18 cellular contexts compared by ENCODE assay signal in the genomic region with DNA sequence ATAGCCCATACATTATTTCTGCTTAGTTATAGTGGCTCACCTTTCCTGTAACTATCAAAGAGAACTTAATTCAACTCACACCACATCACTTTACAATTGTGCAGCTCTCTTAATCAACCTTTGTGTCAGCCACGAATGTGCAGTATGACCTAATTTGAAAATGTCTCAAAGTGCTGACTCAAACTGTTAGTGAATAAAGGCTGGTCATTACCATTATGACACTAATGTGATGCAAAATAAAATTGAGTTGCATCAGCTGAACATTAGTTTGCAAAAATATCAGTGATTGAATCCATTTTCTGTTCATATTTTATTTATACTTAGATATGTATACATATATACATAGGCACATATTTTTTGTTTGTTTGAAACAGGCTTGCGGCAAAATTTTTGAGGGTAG.
A peak's percentile ranks its signal among the peaks of the same experiment; 100 is the strongest.
DNase-seq lines count a peak whose midpoint lies in the region; ATAC-seq and TF ChIP-seq lines count a peak whose summit lies in the region.
"Had no signal": no experiment of that assay in that cellular context is flagged by ENCODE, and none has a peak within 500 bp of the region (broad histone marks: within the 10 kb centered on the region; RNA-seq: fewer than 3 reads in every experiment).

No MANE protein-coding gene starts in this region.

- no peak overlapping the region for H3K9ac ChIP-seq in OCI-LY3 (ENCODE audit: low read length)
- no peak overlapping the region for H3K9ac ChIP-seq in neuronal stem cell (ENCODE audit: low read depth, low read length, poor library complexity)

- TF ChIP-seq CTCF in OCI-LY3 (IDR thresholded peaks at IDR 0.05; ENCODE audit: low read depth, low read length) (no peak), nephron progenitor cell (IDR thresholded peaks at IDR 0.05) (no peak)

- no peak for ATAC-seq in GM21786 (IDR thresholded peaks at IDR 0.05; ENCODE audit: unreplicated experiment)
- ATAC-seq: left lobe of liver had no signal

- H4K8ac ChIP-seq in neuronal stem cell (ENCODE audit: low read depth, low read length): no peak overlapping the region

- H3K27ac ChIP-seq in OCI-LY3 (ENCODE audit: low read length) (no peak overlapping the region), epithelial cell of prostate (peak overlapping the region; percentile 59), neuronal stem cell (replicated peaks; ENCODE audit: low read length) (no peak overlapping the region)
- no peak overlapping the region for H3K27ac ChIP-seq in CD8-positive, alpha-beta memory T cell (ENCODE audit: low read depth, low read length)
- H3K27ac ChIP-seq: dorsolateral prefrontal cortex, ovary, RWPE1 had no signal

- H3K4me2 ChIP-seq in OCI-LY3 (ENCODE audit: low read length) (no peak overlapping the region), neuronal stem cell (ENCODE audit: insufficient read depth, low read length, poor library complexity, severe bottlenecking) (no peak overlapping the region)

- H2BK5ac ChIP-seq in neuronal stem cell (ENCODE audit: low read length): no peak overlapping the region

- H3K79me2 ChIP-seq in OCI-LY3 (ENCODE audit: low read length): no peaks in the 10 kb centered on the region

- no peak overlapping the region for H3K18ac ChIP-seq in neuronal stem cell (ENCODE audit: low read length)

- no peaks in the 10 kb centered on the region for H3K36me3 Mint-ChIP-seq in activated T-helper 1 cell treated with anti-CD3 and anti-CD28 coated beads, Interleukin-12 subunit alpha, Interleukin-12 subunit beta, Interleukin-2, Interleukin-4 antibody, amounts not matched to agents 30 ng/mL and 10 ng/mL and 1 ng/mL, durations not matched to agents 14 hours and 24 hours and 36 hours (ENCODE audit: low read depth)
- H3K36me3 Mint-ChIP-seq in CD8-positive, alpha-beta memory T cell: no peaks in the 10 kb centered on the region
- H3K36me3 Mint-ChIP-seq in nephron progenitor cell (ENCODE audit: low read depth): no peaks in the 10 kb centered on the region

- no peak overlapping the region for H3K27ac Mint-ChIP-seq in activated T-helper 1 cell treated with anti-CD3 and anti-CD28 coated beads, Interleukin-12 subunit alpha, Interleukin-12 subunit beta, Interleukin-2, Interleukin-4 antibody, amounts not matched to agents 30 ng/mL and 10 ng/mL and 1 ng/mL, durations not matched to agents 14 hours and 24 hours and 36 hours
- no peak overlapping the region for H3K27ac Mint-ChIP-seq in CD8-positive, alpha-beta memory T cell
- H3K27ac Mint-ChIP-seq in nephron progenitor cell: no peak overlapping the region

- intact Hi-C loops in activated T-helper 1 cell treated with anti-CD3 and anti-CD28 coated beads, Interleukin-12 subunit alpha, Interleukin-12 subunit beta, Interleukin-2, Interleukin-4 antibody, amounts not matched to agents 30 ng/mL and 10 ng/mL and 1 ng/mL, durations not matched to agents 14 hours and 24 hours and 36 hours (cut with micrococcal nuclease): no loop called here

- H2BK15ac ChIP-seq in neuronal stem cell (ENCODE audit: low read length): no peak overlapping the region

- no peaks in the 10 kb centered on the region for H3K9me3 Mint-ChIP-seq in activated T-helper 1 cell treated with anti-CD3 and anti-CD28 coated beads, Interleukin-12 subunit alpha, Interleukin-12 subunit beta, Interleukin-2, Interleukin-4 antibody, amounts not matched to agents 30 ng/mL and 10 ng/mL and 1 ng/mL, durations not matched to agents 14 hours and 24 hours and 36 hours
- peaks cover 0 to 16% (median 3%) of the 10 kb centered on the region in 5 donors for H3K9me3 Mint-ChIP-seq in CD8-positive, alpha-beta memory T cell
- H3K9me3 Mint-ChIP-seq in nephron progenitor cell: no peaks in the 10 kb centered on the region

- H3K36me3 ChIP-seq in OCI-LY3 (replicated peaks; ENCODE audit: low read depth, low read length): no peaks in the 10 kb centered on the region
- no peaks in the 10 kb centered on the region for H3K36me3 ChIP-seq in neuronal stem cell (replicated peaks in 1 of 2; ENCODE audit: control insufficient read depth in 2 of 2, insufficient read depth in 2 of 2, low read length in 2 of 2)
- no peaks in the 10 kb centered on the region for H3K36me3 ChIP-seq in CD8-positive, alpha-beta memory T cell (ENCODE audit: insufficient read depth, low read length)
- H3K36me3 ChIP-seq: ovary had no signal

- no peak overlapping the region for H2BK12ac ChIP-seq in neuronal stem cell (ENCODE audit: low read length)

- H4K20me1 ChIP-seq in OCI-LY3 (ENCODE audit: insufficient read depth, low read length): no peaks in the 10 kb centered on the region

- CTCF ChIA-PET in CD8-positive, alpha-beta memory T cell (lab: Charles Lee): no interaction called here

- DNase-seq in GM03348 (ENCODE audit: low spot score) (peak; percentile 5), epithelial cell of prostate (ENCODE audit: low read depth, low spot score) (no peak), neuronal stem cell (ENCODE audit: low spot score) (no peak), nephron progenitor cell (no peak)
- DNase-seq in activated T-helper 1 cell treated with anti-CD3 and anti-CD28 coated beads, Interleukin-12 subunit alpha, Interleukin-12 subunit beta, Interleukin-2, Interleukin-4 antibody, amounts not matched to agents 30 ng/mL and 10 ng/mL and 1 ng/mL, durations not matched to agents 14 hours and 24 hours and 36 hours (ENCODE audit: low spot score): no peak
- DNase-seq in CD8-positive, alpha-beta memory T cell: no peak
- DNase-seq: activated naive CD4-positive, alpha-beta T cell; AML-193; Caco-2; dorsolateral prefrontal cortex; ovary; small intestine; stimulated activated CD4-positive, alpha-beta T cell treated with anti-CD3 and anti-CD28 coated beads, Interleukin-4, amount 100 ng/mL, for 4 hours; stimulated activated CD8-positive, alpha-beta memory T cell treated with anti-CD3 and anti-CD28 coated beads, Interleukin-4, amount 100 ng/mL, for 48 hours had no signal

- H2AFZ ChIP-seq in OCI-LY3 (ENCODE audit: low read depth, low read length): peak overlapping the region; percentile 19; the same call in 1 of the 2 replicates
- H2AFZ ChIP-seq in neuronal stem cell (ENCODE audit: low read length): peak overlapping the region; percentile 6

- H3K27me3 ChIP-seq in OCI-LY3 (ENCODE audit: low read depth, low read length) (0 out of 2 replicates have a peak, but pooled peaks cover 6% of the 10 kb centered on the region), neuronal stem cell (ENCODE audit: control insufficient read depth in 3 of 3, insufficient read depth in 3 of 3, low read depth in 1 of 3, low read length in 3 of 3) (no peaks in the 10 kb centered on the region)
- no peaks in the 10 kb centered on the region for H3K27me3 ChIP-seq in CD8-positive, alpha-beta memory T cell (ENCODE audit: insufficient read depth, low read length, poor library complexity, severe bottlenecking)
- H3K27me3 ChIP-seq: ovary had no signal

- no peak overlapping the region for H2BK120ac ChIP-seq in neuronal stem cell (ENCODE audit: low read depth, low read length)

- POLR2A ChIA-PET in CD8-positive, alpha-beta memory T cell (lab: Charles Lee): no interaction called here

- H3K4ac ChIP-seq in neuronal stem cell (ENCODE audit: low read length): no peak overlapping the region

- H3K9me3 ChIP-seq in OCI-LY3 (ENCODE audit: insufficient read depth, low read length) (no peaks in the 10 kb centered on the region), neuronal stem cell (replicated peaks in 1 of 2; ENCODE audit: control insufficient read depth in 2 of 2, insufficient read depth in 1 of 2, low read depth in 1 of 2, low read length in 2 of 2) (no peaks in the 10 kb centered on the region)
- no peaks in the 10 kb centered on the region for H3K9me3 ChIP-seq in CD8-positive, alpha-beta memory T cell (ENCODE audit: low read length)
- H3K9me3 ChIP-seq: Caco-2, ovary had no signal

- no peak overlapping the region for H4K91ac ChIP-seq in neuronal stem cell (ENCODE audit: low read depth, low read length, poor library complexity)

- no peak overlapping the region for H3K14ac ChIP-seq in neuronal stem cell (ENCODE audit: low read length)

- H3K4me3 ChIP-seq in OCI-LY3 (ENCODE audit: low read length): no peak overlapping the region
- no peak overlapping the region for H3K4me3 ChIP-seq in neuronal stem cell (ENCODE audit: low read length in 2 of 2)
- H3K4me3 ChIP-seq in CD8-positive, alpha-beta memory T cell (ENCODE audit: low read length): no peak overlapping the region
- H3K4me3 ChIP-seq: dorsolateral prefrontal cortex, ovary had no signal

- WGBS in neuronal stem cell (ENCODE audit: extremely low coverage in 2 of 2, insufficient read length in 2 of 2, insufficient replicate concordance in 1 of 2), 2 donors: no CpG with 5 or more reads among the region's 2 CpGs

- no peak overlapping the region for H2AK5ac ChIP-seq in neuronal stem cell (ENCODE audit: low read depth, low read length)

- H3K79me1 ChIP-seq in neuronal stem cell (ENCODE audit: low read depth, low read length): no peaks in the 10 kb centered on the region

- H3K27me3 Mint-ChIP-seq in activated T-helper 1 cell treated with anti-CD3 and anti-CD28 coated beads, Interleukin-12 subunit alpha, Interleukin-12 subunit beta, Interleukin-2, Interleukin-4 antibody, amounts not matched to agents 30 ng/mL and 10 ng/mL and 1 ng/mL, durations not matched to agents 14 hours and 24 hours and 36 hours (ENCODE audit: insufficient read depth): no peaks in the 10 kb centered on the region
- no peaks in the 10 kb centered on the region for H3K27me3 Mint-ChIP-seq in CD8-positive, alpha-beta memory T cell
- H3K27me3 Mint-ChIP-seq in nephron progenitor cell (ENCODE audit: low read depth, poor library complexity): no peaks in the 10 kb centered on the region

- no peaks in the 10 kb centered on the region for H3K4me1 Mint-ChIP-seq in activated T-helper 1 cell treated with anti-CD3 and anti-CD28 coated beads, Interleukin-12 subunit alpha, Interleukin-12 subunit beta, Interleukin-2, Interleukin-4 antibody, amounts not matched to agents 30 ng/mL and 10 ng/mL and 1 ng/mL, durations not matched to agents 14 hours and 24 hours and 36 hours (ENCODE audit: low read depth)
- no peaks in the 10 kb centered on the region for H3K4me1 Mint-ChIP-seq in CD8-positive, alpha-beta memory T cell
- peaks cover 89% of the 10 kb centered on the region for H3K4me1 Mint-ChIP-seq in nephron progenitor cell

- no peak overlapping the region for H3K4me3 Mint-ChIP-seq in activated T-helper 1 cell treated with anti-CD3 and anti-CD28 coated beads, Interleukin-12 subunit alpha, Interleukin-12 subunit beta, Interleukin-2, Interleukin-4 antibody, amounts not matched to agents 30 ng/mL and 10 ng/mL and 1 ng/mL, durations not matched to agents 14 hours and 24 hours and 36 hours
- H3K4me3 Mint-ChIP-seq in CD8-positive, alpha-beta memory T cell: no peak overlapping the region
- H3K4me3 Mint-ChIP-seq in nephron progenitor cell: no peak overlapping the region

- peaks cover 7% of the 10 kb centered on the region for H3K4me1 ChIP-seq in OCI-LY3 (ENCODE audit: low read length)
- peaks cover 5 to 8% of the 10 kb centered on the region in 2 donors for H3K4me1 ChIP-seq in neuronal stem cell (ENCODE audit: control insufficient read depth in 2 of 2, insufficient read depth in 1 of 2, low read depth in 1 of 2, low read length in 2 of 2)
- no peaks in the 10 kb centered on the region for H3K4me1 ChIP-seq in CD8-positive, alpha-beta memory T cell (ENCODE audit: insufficient read depth, low read length)
- H3K4me1 ChIP-seq: Caco-2 had no signal

- no peak overlapping the region for H3K23ac ChIP-seq in neuronal stem cell (ENCODE audit: low read depth, low read length, poor library complexity)
